ENCODE assay signal across 10 cellular contexts in the genomic region with DNA sequence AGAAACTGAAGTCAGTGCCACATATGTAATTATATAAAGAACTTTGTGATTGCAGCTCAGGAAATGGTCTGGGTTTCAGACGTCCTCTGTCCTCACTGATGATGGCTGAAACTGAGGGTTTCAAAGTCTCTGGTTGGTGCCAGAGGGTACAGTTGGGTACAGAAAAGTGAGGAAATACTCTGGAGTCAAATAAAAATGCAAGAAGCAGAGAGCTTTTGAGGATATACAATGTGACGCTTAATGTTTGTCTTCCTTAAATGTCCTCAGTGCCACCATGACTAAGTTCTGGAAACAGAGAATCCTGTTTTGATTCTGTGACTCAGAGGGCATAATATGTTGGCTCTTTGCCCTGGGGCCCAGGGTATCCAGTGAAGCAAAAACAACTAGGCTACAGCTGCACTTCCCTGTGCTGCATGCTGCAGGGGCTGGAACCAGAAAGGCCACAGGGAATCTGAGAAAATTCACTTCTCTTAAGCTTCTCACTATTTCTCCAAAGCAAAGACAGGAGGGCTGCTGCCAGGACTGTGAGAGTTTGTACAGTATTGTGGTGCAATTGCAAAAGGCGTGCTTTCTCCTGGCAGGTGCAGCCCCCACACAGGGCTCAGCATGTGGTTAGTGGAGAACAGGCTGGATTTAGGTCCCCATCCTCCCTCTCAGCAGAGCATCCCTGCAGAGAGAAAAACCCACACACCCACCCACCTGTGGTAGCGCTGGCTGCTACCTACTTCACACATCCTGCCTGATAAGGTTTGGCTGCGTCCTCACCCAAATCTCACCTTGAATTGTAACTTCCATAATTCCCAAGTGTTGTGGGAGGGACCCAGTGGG.
DNase-seq lines count a peak whose midpoint lies in the region; ATAC-seq and TF ChIP-seq lines count a peak whose summit lies in the region.
"Had no signal": no experiment of that assay in that cellular context is flagged by ENCODE, and none has a peak within 500 bp of the region (broad histone marks: within the 10 kb centered on the region; RNA-seq: fewer than 3 reads in every experiment).

No MANE protein-coding gene starts in this region.

- H3K27me3 ChIP-seq in parathyroid adenoma (ENCODE audit: control insufficient read depth, insufficient read depth, low read length) = no peaks in the 10 kb centered on the region
- H3K27me3 ChIP-seq: Peyer's patch had no signal

- peak overlapping the region; percentile 79 for H3K27ac ChIP-seq in parathyroid adenoma

- H2AFZ ChIP-seq in parathyroid adenoma = peak overlapping the region; percentile 71

- TF ChIP-seq CTCF in epithelial cell of esophagus (IDR thresholded peaks at IDR 0.05; ENCODE audit: insufficient read depth, low read depth, low read length, missing control alignments) (no peak), parathyroid adenoma (IDR thresholded peaks at IDR 0.05) (no peak)

- H3K9me3 ChIP-seq in parathyroid adenoma (ENCODE audit: control insufficient read depth, low read length) = no peaks in the 10 kb centered on the region
- H3K9me3 ChIP-seq: Peyer's patch had no signal

- no peak overlapping the region for H3K9ac ChIP-seq in parathyroid adenoma

- H3K4me3 ChIP-seq in epithelial cell of esophagus (ENCODE audit: low read length) (no peak overlapping the region), parathyroid adenoma (ENCODE audit: low read depth, low read length) (no peak overlapping the region)
- H3K4me3 ChIP-seq: Peyer's patch had no signal

- ATAC-seq in GM18907 (IDR thresholded peaks at IDR 0.05; ENCODE audit: unreplicated experiment) (peak; percentile 44), HG03025 (IDR thresholded peaks at IDR 0.05; ENCODE audit: low FRiP score, unreplicated experiment) (no peak), GM21360 (IDR thresholded peaks at IDR 0.05; ENCODE audit: unreplicated experiment) (no peak), GM21737 (IDR thresholded peaks at IDR 0.05; ENCODE audit: unreplicated experiment) (no peak)

- H3K79me2 ChIP-seq in parathyroid adenoma = no peaks in the 10 kb centered on the region

- H3K36me3 ChIP-seq in parathyroid adenoma (ENCODE audit: control insufficient read depth, insufficient read depth, low read length) = no peaks in the 10 kb centered on the region
- H3K36me3 ChIP-seq: Peyer's patch had no signal

- peak; percentile 85 for DNase-seq in NCI-H345 (lab: John Stamatoyannopoulos, UW)
- peak; percentile 96 for DNase-seq in epithelial cell of esophagus (ENCODE audit: low read depth)
- no peak for DNase-seq in middle frontal gyrus (ENCODE audit: extremely low spot score, low spot score)
- DNase-seq: naive B cell had no signal

- H3K4me1 ChIP-seq in parathyroid adenoma = peaks cover 48% of the 10 kb centered on the region

- peak overlapping the region; percentile 4 for H3K4me2 ChIP-seq in parathyroid adenoma (ENCODE audit: low read length)
